ENCODE assay signal across 25 cellular contexts in genomic region chr19:34669305-34669704, GRCh38. TPM values are rescaled to one million over a fixed set of nuclear protein-coding genes. Genes with fewer than 3 reads are reported as not detected.
DNase-seq lines count a peak whose midpoint lies in the region; ATAC-seq and TF ChIP-seq lines count a peak whose summit lies in the region.
"Had no signal": no experiment of that assay in that cellular context is flagged by ENCODE, and none has a peak within 500 bp of the region (broad histone marks: within the 10 kb centered on the region; RNA-seq: fewer than 3 reads in every experiment).

No MANE protein-coding gene starts in this region.

- H3K23ac ChIP-seq in trophoblast cell (ENCODE audit: low read length): no peak overlapping the region

- WGBS in trophoblast cell (ENCODE audit: extremely low coverage, insufficient coverage, insufficient read length): no CpG with 5 or more reads among the region's 7 CpGs

- no peak for ATAC-seq in GM19328 (IDR thresholded peaks at IDR 0.05; ENCODE audit: unreplicated experiment)
- ATAC-seq: CD8-positive, alpha-beta T cell; SK-N-SH treated with all-trans-retinoic acid at 6 μM for 48 hours; T-cell had no signal

- H3K27ac ChIP-seq in trophoblast cell (ENCODE audit: low read depth, low read length) (no peak overlapping the region), SJCRH30 (no peak overlapping the region)
- H3K27ac ChIP-seq: BLaER1, HL-60 had no signal

- no peak overlapping the region for H3K14ac ChIP-seq in trophoblast cell (ENCODE audit: low read length)

- no peaks in the 10 kb centered on the region for H3K79me1 ChIP-seq in trophoblast cell (ENCODE audit: low read length)

- H3K4me2 ChIP-seq in trophoblast cell (ENCODE audit: low read length): no peak overlapping the region
- H3K4me2 ChIP-seq: BLaER1 had no signal

- H3K4ac ChIP-seq in trophoblast cell (ENCODE audit: low read depth, low read length): no peak overlapping the region

- no peak overlapping the region for H3K9ac ChIP-seq in trophoblast cell (ENCODE audit: low read length)
- H3K9ac ChIP-seq: BLaER1 had no signal

- no peak overlapping the region for H2AK5ac ChIP-seq in trophoblast cell (ENCODE audit: low read length)

- H4K12ac ChIP-seq in trophoblast cell (ENCODE audit: low read depth, low read length): no peak overlapping the region

- H3K4me3 ChIP-seq in epithelial cell of esophagus (ENCODE audit: low read length) (no peak overlapping the region), trophoblast cell (ENCODE audit: low read depth, low read length) (peak overlapping the region; percentile 52), SJCRH30 (no peak overlapping the region)
- H3K4me3 ChIP-seq: BLaER1, MG63 had no signal

- TF ChIP-seq CTCF in epithelial cell of esophagus (IDR thresholded peaks at IDR 0.05; ENCODE audit: insufficient read depth, low read depth, low read length, missing control alignments): no peak

- no peaks in the 10 kb centered on the region for H3K79me2 ChIP-seq in trophoblast cell (ENCODE audit: control insufficient read depth, insufficient read depth, low read length, poor library complexity)

- H2AFZ ChIP-seq in trophoblast cell (ENCODE audit: insufficient read depth, low read length, poor library complexity): no peak overlapping the region

- no peak overlapping the region for H2BK12ac ChIP-seq in trophoblast cell (ENCODE audit: low read length)

- DNase-seq in NCI-H345 (lab: John Stamatoyannopoulos, UW): peak; percentile 23
- no peak for DNase-seq in NCI-H345 treated with DMSO at 0.1 percent for 48 hours (lab: John Stamatoyannopoulos, UW; ENCODE audit: unreplicated experiment)
- peak; percentile 38 to 69 for DNase-seq in NCI-H526 (lab: John Stamatoyannopoulos, UW)
- peak; percentile 24 for DNase-seq in epithelial cell of esophagus (ENCODE audit: low read depth)
- DNase-seq in trophoblast cell: no peak
- no peak for DNase-seq in stimulated activated CD4-positive, alpha-beta T cell treated with anti-CD3 and anti-CD28 coated beads, Interleukin-15, amount 100 ng/mL, for 24 hours
- no peak for DNase-seq in SJCRH30
- DNase-seq: Calu3; CD8-positive, alpha-beta T cell; HFFc6; Karpas-422; MG63; NCI-H1436 treated with DMSO at 0.1 percent for 48 hours; NCI-H748 treated with DMSO at 0.1 percent for 48 hours; OCI-M1; T-cell had no signal

- H2BK120ac ChIP-seq in trophoblast cell (ENCODE audit: insufficient read depth, low read length, poor library complexity): no peak overlapping the region

- no peak overlapping the region for H4K91ac ChIP-seq in trophoblast cell (ENCODE audit: low read depth, low read length)

- H3K27me3 ChIP-seq in trophoblast cell (ENCODE audit: insufficient read depth, low read length): no peaks in the 10 kb centered on the region
- H3K27me3 ChIP-seq in SJCRH30: no peaks in the 10 kb centered on the region
- H3K27me3 ChIP-seq: BLaER1, MG63 had no signal

- no peak overlapping the region for H2BK5ac ChIP-seq in trophoblast cell (ENCODE audit: low read depth, low read length, poor library complexity)

- peaks cover 28% of the 10 kb centered on the region for H3K9me3 ChIP-seq in trophoblast cell (ENCODE audit: insufficient read depth, low read depth, low read length)
- no peaks in the 10 kb centered on the region for H3K9me3 ChIP-seq in SJCRH30 (replicated peaks)
- H3K9me3 ChIP-seq: MG63 had no signal

- no peak overlapping the region for H4K8ac ChIP-seq in trophoblast cell (ENCODE audit: low read depth, low read length)

- H3K36me3 ChIP-seq in trophoblast cell (ENCODE audit: control insufficient read depth in 1 of 2, insufficient read depth in 2 of 2, low read length in 2 of 2) (no peaks in the 10 kb centered on the region), SJCRH30 (no peaks in the 10 kb centered on the region)
- H3K36me3 ChIP-seq: BLaER1, MG63 had no signal

- H3K4me1 ChIP-seq in trophoblast cell (ENCODE audit: control insufficient read depth in 1 of 2, insufficient read depth in 2 of 2, low read length in 2 of 2) (no peaks in the 10 kb centered on the region), SJCRH30 (no peaks in the 10 kb centered on the region)

- H3K18ac ChIP-seq in trophoblast cell (ENCODE audit: low read length): no peak overlapping the region

RNA-seq across cellular contexts. Expression of gene SCGB2B2, which starts 7.7 kb away (rescaled TPM):
- 0.22 TPM in 1 of 2 replicates, not detected in the other for polyA plus RNA-seq in trophoblast cell (2013)
- not detected in 2 replicates for total RNA-seq in SJCRH30 (2014; rRNA removed; shearing (Covaris generic))
- total RNA-seq: A172, H4, HT1080, RPMI7951 had no signal
- polyA plus RNA-seq: IgD-negative memory B cell had no signal

RNA-seq across cellular contexts. Expression of gene ZNF302, which starts 8.2 kb away (rescaled TPM):
- polyA plus RNA-seq in trophoblast cell (2013): 13.2 and 13.9 TPM in 2 replicates
- 38.4 and 47.7 TPM in 2 replicates for total RNA-seq in SJCRH30 (2014; rRNA removed; shearing (Covaris generic))

Comparison
In these comparisons a context has a peak if more than half of its experiments do, and no peak if none do; other contexts are left out.
1. DNase-seq: peak in NCI-H345 (single experiment), NCI-H526 (2 of 2) and epithelial cell of esophagus (single experiment); none in NCI-H345 treated with DMSO at 0.1 percent for 48 hours (single experiment), trophoblast cell (0 of 2), stimulated activated CD4-positive, alpha-beta T cell treated with anti-CD3 and anti-CD28 coated beads, Interleukin-15, amount 100 ng/mL, for 24 hours (single experiment) and SJCRH30 (0 of 2).